In the genomic region with DNA sequence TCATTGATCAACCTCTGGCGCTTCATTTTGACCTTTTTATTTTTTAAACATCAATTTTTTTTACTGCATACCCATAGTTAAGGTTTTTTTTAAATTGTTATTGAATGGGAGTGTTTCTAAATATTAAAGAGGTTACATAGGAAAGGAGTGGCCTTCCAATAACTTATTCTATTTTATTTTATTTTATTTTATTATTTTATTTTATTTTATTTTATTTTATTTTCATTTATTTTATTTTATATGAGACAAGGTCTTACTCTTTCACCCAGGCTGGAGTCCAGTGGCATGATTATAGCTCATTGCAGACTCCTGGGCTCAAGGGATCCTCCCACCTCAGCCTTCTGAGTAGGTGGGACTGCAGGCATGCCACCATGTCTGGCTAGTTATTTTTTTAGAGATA, we compare ENCODE assay signal across 30 cellular contexts.
"Had no signal": no experiment of that assay in that cellular context is flagged by ENCODE, and none has a peak within 500 bp of the region (broad histone marks: within the 10 kb centered on the region; RNA-seq: fewer than 3 reads in every experiment).

No MANE protein-coding gene starts in this region.

- H3K4me3 Mint-ChIP-seq: activated CD4-positive, alpha-beta memory T cell treated with anti-CD3 and anti-CD28 coated beads, Interleukin-2, amount 10 ng/mL, durations not matched to agents 7 days and 5 days; activated CD4-positive, alpha-beta T cell treated with anti-CD3 and anti-CD28 coated beads, Interleukin-2, amount 10 ng/mL, durations not matched to agents 7 days and 5 days; activated naive CD4-positive, alpha-beta T cell treated with anti-CD3 and anti-CD28 coated beads, Interleukin-2, amount 10 ng/mL, durations not matched to agents 7 days and 5 days; activated T-cell treated with anti-CD3 and anti-CD28 coated beads, Interleukin-2, amount 50 U/mL, for 24 hours; activated T-cell treated with anti-CD3 and anti-CD28 coated beads, Interleukin-2, amount 50 U/mL, for 72 hours; brain; central memory CD8-positive, alpha-beta T cell; dendritic cell treated with granulocyte-macrophage colony-stimulating factor and Interleukin-4, amounts not matched to agents 40 ng/mL and 50 ng/mL, for 4 days; effector memory CD8-positive, alpha-beta T cell had no signal

- H3K27ac Mint-ChIP-seq: activated CD4-positive, alpha-beta memory T cell treated with anti-CD3 and anti-CD28 coated beads, Interleukin-2, amount 10 ng/mL, durations not matched to agents 7 days and 5 days; activated CD4-positive, alpha-beta T cell treated with anti-CD3 and anti-CD28 coated beads, Interleukin-2, amount 10 ng/mL, durations not matched to agents 7 days and 5 days; activated naive CD4-positive, alpha-beta T cell treated with anti-CD3 and anti-CD28 coated beads, Interleukin-2, amount 10 ng/mL, durations not matched to agents 7 days and 5 days; activated naive CD4-positive, alpha-beta T cell treated with anti-CD3 and anti-CD28 coated beads, Interleukin-2, amount 50 U/mL, for 72 hours; activated T-cell treated with anti-CD3 and anti-CD28 coated beads, Interleukin-2, amount 50 U/mL, for 24 hours; activated T-cell treated with anti-CD3 and anti-CD28 coated beads, Interleukin-2, amount 50 U/mL, for 72 hours; dendritic cell treated with granulocyte-macrophage colony-stimulating factor and Interleukin-4, amounts not matched to agents 40 ng/mL and 50 ng/mL, for 4 days; effector memory CD8-positive, alpha-beta T cell had no signal

- H3K4me1 ChIP-seq: breast epithelium had no signal

- H3K4me1 Mint-ChIP-seq: activated CD4-positive, alpha-beta memory T cell treated with anti-CD3 and anti-CD28 coated beads, Interleukin-2, amount 10 ng/mL, durations not matched to agents 7 days and 5 days; activated CD4-positive, alpha-beta T cell treated with anti-CD3 and anti-CD28 coated beads, Interleukin-2, amount 10 ng/mL, durations not matched to agents 7 days and 5 days; activated naive CD4-positive, alpha-beta T cell treated with anti-CD3 and anti-CD28 coated beads, Interleukin-2, amount 10 ng/mL, durations not matched to agents 7 days and 5 days had no signal

- FAIRE-seq: endothelial cell of umbilical vein had no signal

- ATAC-seq: activated naive CD4-positive, alpha-beta T cell treated with anti-CD3 and anti-CD28 coated beads, Interleukin-2, amount 50 U/mL, for 72 hours; activated T-cell treated with anti-CD3 and anti-CD28 coated beads, Interleukin-2, amount 50 U/mL, for 72 hours; effector memory CD8-positive, alpha-beta T cell had no signal

- H3K9me3 ChIP-seq: adrenal gland, breast epithelium, esophagus squamous epithelium had no signal

- H3K4me3 ChIP-seq: adrenal gland, breast epithelium, cardiac muscle cell, coronary artery, esophagus squamous epithelium had no signal

- H3K9me3 Mint-ChIP-seq: activated CD4-positive, alpha-beta T cell treated with anti-CD3 and anti-CD28 coated beads, Interleukin-2, amount 10 ng/mL, durations not matched to agents 7 days and 5 days; activated naive CD4-positive, alpha-beta T cell treated with anti-CD3 and anti-CD28 coated beads, Interleukin-2, amount 10 ng/mL, durations not matched to agents 7 days and 5 days; activated T-cell treated with anti-CD3 and anti-CD28 coated beads, Interleukin-2, amount 50 U/mL, for 24 hours; effector memory CD8-positive, alpha-beta T cell had no signal

- H3K36me3 ChIP-seq: adrenal gland, breast epithelium, cardiac muscle cell had no signal

- H3K27ac ChIP-seq: adrenal gland, breast epithelium, cardiac muscle cell, coronary artery, epithelial cell of prostate, esophagus squamous epithelium had no signal

- H3K27me3 Mint-ChIP-seq: activated CD4-positive, alpha-beta memory T cell treated with anti-CD3 and anti-CD28 coated beads, Interleukin-2, amount 10 ng/mL, durations not matched to agents 7 days and 5 days; activated CD4-positive, alpha-beta T cell treated with anti-CD3 and anti-CD28 coated beads, Interleukin-2, amount 10 ng/mL, durations not matched to agents 7 days and 5 days; activated naive CD4-positive, alpha-beta T cell treated with anti-CD3 and anti-CD28 coated beads, Interleukin-2, amount 10 ng/mL, durations not matched to agents 7 days and 5 days; activated T-cell treated with anti-CD3 and anti-CD28 coated beads, Interleukin-2, amount 50 U/mL, for 24 hours; brain; central memory CD8-positive, alpha-beta T cell; dendritic cell treated with granulocyte-macrophage colony-stimulating factor and Interleukin-4, amounts not matched to agents 40 ng/mL and 50 ng/mL, for 4 days; effector memory CD8-positive, alpha-beta T cell had no signal

- DNase-seq: activated CD4-positive, alpha-beta memory T cell treated with anti-CD3 and anti-CD28 coated beads, Interleukin-2, amount 10 ng/mL, durations not matched to agents 7 days and 5 days; activated CD4-positive, alpha-beta T cell treated with anti-CD3 and anti-CD28 coated beads for 1 hour; activated CD4-positive, alpha-beta T cell treated with anti-CD3 and anti-CD28 coated beads for 4 hours; activated CD4-positive, alpha-beta T cell treated with anti-CD3 and anti-CD28 coated beads, Interleukin-2, amount 10 ng/mL, durations not matched to agents 7 days and 5 days; activated CD4-positive, alpha-beta T cell treated with anti-CD3 and anti-CD28 coated beads, Interleukin-2, amount 50 U/mL, for 4 hours; activated CD8-positive, alpha-beta memory T cell treated with anti-CD3 and anti-CD28 coated beads, Interleukin-2, amount 50 U/mL, for 48 hours; activated gamma-delta T cell; activated naive CD4-positive, alpha-beta T cell; activated naive CD4-positive, alpha-beta T cell treated with anti-CD3 and anti-CD28 coated beads, Interleukin-2, amount 10 ng/mL, durations not matched to agents 7 days and 5 days; activated T-cell treated with anti-CD3 and anti-CD28 coated beads for 4 hours; activated T-cell treated with anti-CD3 and anti-CD28 coated beads, Interleukin-2, amount 50 U/mL, for 24 hours; activated T-cell treated with anti-CD3 and anti-CD28 coated beads, Interleukin-2, amount 50 U/mL, for 72 hours; adrenal gland; amygdala; aorta; effector CD4-positive, alpha-beta T cell; effector memory CD8-positive, alpha-beta T cell; esophagus squamous epithelium; foreskin melanocyte; head of caudate nucleus; T-helper 2 cell had no signal

- H3K27me3 ChIP-seq: adrenal gland, breast epithelium, cardiac muscle cell, esophagus squamous epithelium had no signal
